Comparison of ENCODE assay signal across 30 cellular contexts in the genomic region with DNA sequence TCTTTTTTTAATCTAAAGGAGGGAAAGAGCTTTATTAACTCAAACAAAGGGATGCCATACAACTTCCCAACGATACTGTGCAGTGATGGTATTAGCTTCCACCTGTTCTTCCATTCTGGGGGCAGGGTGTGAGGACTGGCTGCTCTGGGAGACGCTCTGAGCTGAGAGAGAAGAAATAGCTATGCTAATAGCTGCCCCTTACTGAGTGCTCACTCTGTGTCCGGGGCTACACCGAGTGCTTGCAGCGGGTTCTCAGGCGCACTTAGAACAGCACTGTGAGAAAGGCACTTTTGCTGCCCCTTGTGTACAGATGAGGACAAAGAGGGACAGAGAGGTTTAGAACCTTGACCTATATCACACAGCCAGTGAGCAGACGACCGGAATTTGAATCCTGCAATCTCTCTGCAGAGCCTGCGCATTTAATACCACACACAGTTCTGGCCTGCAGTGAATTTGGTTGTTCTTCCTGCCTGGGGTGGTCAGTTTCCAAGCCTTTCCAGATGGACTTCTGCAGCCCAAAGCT.
"Had no signal": no experiment of that assay in that cellular context is flagged by ENCODE, and none has a peak within 500 bp of the region (broad histone marks: within the 10 kb centered on the region; RNA-seq: fewer than 3 reads in every experiment).

No MANE protein-coding gene starts in this region.

- H3K4me1 ChIP-seq: esophagus muscularis mucosa, pancreas, prostate gland, thyroid gland, upper lobe of right lung had no signal

- H3K27ac Mint-ChIP-seq: activated CD4-positive, alpha-beta T cell treated with anti-CD3 and anti-CD28 coated beads for 36 hours; activated naive CD8-positive, alpha-beta T cell; effector memory CD8-positive, alpha-beta T cell; natural killer cell treated with Interleukin-12 subunit alpha and Interleukin-12 subunit beta and Interleukin-15 and Interleukin-18, amount 100 ng/mL, for 72 hours; stimulated activated memory B cell treated with anti-CD40 and anti-IgM and Interleukin-4, amounts not matched to agents 10 μg/mL and 1 μg/mL and 100 μg/mL, for 72 hours; stimulated activated naive CD8-positive, alpha-beta T cell treated with anti-CD3 and anti-CD28 coated beads, Interleukin-15, amount 100 ng/mL, for 72 hours; T-helper 2 cell treated with Interferon-gamma antibody and Interleukin-4, amounts not matched to agents 5 μg/mL and 100 μg/mL, for 36 hours had no signal

- H3K27me3 Mint-ChIP-seq: natural killer cell treated with Interleukin-12 subunit alpha and Interleukin-12 subunit beta and Interleukin-15 and Interleukin-18, amount 100 ng/mL, for 72 hours; stimulated activated memory B cell treated with anti-CD40 and anti-IgM and Interleukin-4, amounts not matched to agents 10 μg/mL and 1 μg/mL and 100 μg/mL, for 72 hours had no signal

- DNase-seq: activated CD4-positive, alpha-beta T cell treated with anti-CD3 and anti-CD28 coated beads for 36 hours; activated CD4-positive, CD25-positive, alpha-beta regulatory T cell; activated effector memory CD4-positive, alpha-beta T cell treated with Interleukin-2 at 50 U/mL for 16 hours; activated naive CD4-positive, alpha-beta T cell treated with Interleukin-2 at 50 U/mL for 16 hours; anterior cingulate cortex; effector memory CD8-positive, alpha-beta T cell; foreskin melanocyte; left cardiac atrium; left ventricle myocardium superior; mucosa of descending colon; pancreas; retina; stimulated activated CD4-positive, alpha-beta T cell treated with anti-CD3 and anti-CD28 coated beads, Interleukin-1b, Interleukin-23, amount 100 ng/mL, for 48 hours; stimulated activated CD4-positive, alpha-beta T cell treated with anti-CD3 and anti-CD28 coated beads, Interleukin-4, amount 100 ng/mL, for 4 hours; stimulated activated CD8-positive, alpha-beta memory T cell treated with anti-CD3 and anti-CD28 coated beads, Interleukin-4, amount 100 ng/mL, for 48 hours; stimulated activated naive CD8-positive, alpha-beta T cell treated with anti-CD3 and anti-CD28 coated beads, Interleukin-15, amount 100 ng/mL, for 72 hours; T-helper 1 cell; thyroid gland; upper lobe of right lung had no signal

- H3K9me3 ChIP-seq: esophagus muscularis mucosa, mucosa of descending colon, pancreas, prostate gland, thyroid gland, upper lobe of right lung had no signal

- H3K4me3 ChIP-seq: cardiac muscle cell, coronary artery, esophagus muscularis mucosa, mucosa of descending colon, pancreas, prostate gland, smooth muscle cell, thyroid gland, upper lobe of right lung had no signal

- H3K27ac ChIP-seq: cardiac muscle cell, coronary artery, esophagus muscularis mucosa, pancreas, prostate gland, thyroid gland, upper lobe of right lung had no signal

- H3K36me3 ChIP-seq: cardiac muscle cell, esophagus muscularis mucosa, pancreas, prostate gland, thyroid gland, upper lobe of right lung had no signal

- H3K4me1 Mint-ChIP-seq: activated CD4-positive, alpha-beta T cell treated with anti-CD3 and anti-CD28 coated beads for 36 hours; stimulated activated naive CD8-positive, alpha-beta T cell treated with anti-CD3 and anti-CD28 coated beads, Interleukin-15, amount 100 ng/mL, for 72 hours had no signal

- H3K4me3 Mint-ChIP-seq: activated CD4-positive, alpha-beta T cell treated with anti-CD3 and anti-CD28 coated beads for 36 hours; activated naive CD8-positive, alpha-beta T cell; brain; effector memory CD8-positive, alpha-beta T cell; natural killer cell treated with Interleukin-12 subunit alpha and Interleukin-12 subunit beta and Interleukin-15 and Interleukin-18, amount 100 ng/mL, for 72 hours; stimulated activated memory B cell treated with anti-CD40 and anti-IgM and Interleukin-4, amounts not matched to agents 10 μg/mL and 1 μg/mL and 100 μg/mL, for 72 hours; stimulated activated naive CD8-positive, alpha-beta T cell treated with anti-CD3 and anti-CD28 coated beads, Interleukin-15, amount 100 ng/mL, for 72 hours; T-helper 2 cell treated with Interferon-gamma antibody and Interleukin-4, amounts not matched to agents 5 μg/mL and 100 μg/mL, for 36 hours had no signal

- H3K27me3 ChIP-seq: cardiac muscle cell, pancreas, thyroid gland, upper lobe of right lung had no signal

- FAIRE-seq: keratinocyte, pancreas had no signal

- H3K9me3 Mint-ChIP-seq: effector memory CD8-positive, alpha-beta T cell; natural killer cell treated with Interleukin-12 subunit alpha and Interleukin-12 subunit beta and Interleukin-15 and Interleukin-18, amount 100 ng/mL, for 72 hours; stimulated activated memory B cell treated with anti-CD40 and anti-IgM and Interleukin-4, amounts not matched to agents 10 μg/mL and 1 μg/mL and 100 μg/mL, for 72 hours; T-helper 2 cell treated with Interferon-gamma antibody and Interleukin-4, amounts not matched to agents 5 μg/mL and 100 μg/mL, for 36 hours had no signal

- H3K36me3 Mint-ChIP-seq: activated naive CD8-positive, alpha-beta T cell; brain; natural killer cell treated with Interleukin-12 subunit alpha and Interleukin-12 subunit beta and Interleukin-15 and Interleukin-18, amount 100 ng/mL, for 72 hours; stimulated activated memory B cell treated with anti-CD40 and anti-IgM and Interleukin-4, amounts not matched to agents 10 μg/mL and 1 μg/mL and 100 μg/mL, for 72 hours had no signal

- H3K4me2 ChIP-seq: smooth muscle cell had no signal
